In the genomic region with DNA sequence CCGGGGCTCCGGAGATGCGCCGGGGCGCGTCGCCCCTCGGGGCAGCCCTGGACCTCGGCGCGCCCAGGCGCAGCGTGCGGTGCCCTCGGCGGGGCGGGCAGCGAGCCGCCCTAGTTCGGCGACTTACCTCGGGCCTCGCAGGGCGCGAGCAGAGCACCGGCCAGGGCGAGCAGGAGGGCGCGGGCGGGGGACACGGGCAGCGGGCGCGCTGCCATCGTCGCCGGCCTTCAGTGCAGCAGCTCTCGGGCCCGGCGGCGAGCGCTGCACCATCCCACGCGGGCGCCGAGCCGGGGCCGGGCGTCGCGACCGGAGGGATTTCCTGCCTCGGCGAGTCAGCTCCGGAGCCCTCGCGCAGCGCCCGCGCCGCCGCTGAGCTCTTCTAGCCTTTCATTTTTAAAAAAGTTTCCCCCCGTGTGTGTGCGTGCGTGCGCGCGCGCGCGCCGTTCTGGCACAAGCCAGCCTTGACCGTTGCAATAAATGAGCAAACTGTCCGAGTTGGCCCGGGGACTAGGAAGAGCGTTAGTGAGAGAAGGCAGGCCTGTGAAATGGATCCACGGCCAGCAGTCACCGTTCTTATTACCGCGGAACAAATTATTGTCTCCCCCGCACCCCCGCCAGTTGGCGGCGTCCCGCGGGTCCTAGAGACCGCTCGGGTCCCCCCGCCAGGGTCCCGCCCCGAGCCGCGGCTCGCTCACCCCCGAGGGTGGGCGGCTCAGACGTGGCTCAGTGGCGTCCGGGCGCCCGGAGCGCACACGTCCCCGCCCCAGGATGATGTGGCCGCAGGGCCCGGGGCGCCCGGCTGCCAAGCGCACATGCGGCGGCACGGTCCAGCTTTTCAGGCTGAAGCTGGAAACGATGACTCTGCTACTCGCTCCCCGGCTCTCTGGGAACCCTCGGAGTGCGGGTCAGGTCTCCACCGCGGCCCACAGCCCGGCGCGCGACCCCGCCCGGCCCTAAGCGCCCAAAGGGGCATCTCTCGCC, we compare ENCODE assay signal across 8 cellular contexts. TPM values are rescaled to one million over a fixed set of nuclear protein-coding genes. Genes with fewer than 3 reads are reported as not detected.
DNase-seq lines count a peak whose midpoint lies in the region; ATAC-seq and TF ChIP-seq lines count a peak whose summit lies in the region.

Gene ADAM12, minus strand, starts transcription at position 547 of the 981 bp plus-strand sequence. Its CDS starts 332 bp downstream, at position 215.

- no peak for TF ChIP-seq CTCF in sigmoid colon (IDR thresholded peaks at IDR 0.05)

- H3K4me3 ChIP-seq in iPS DF 6.9 (ENCODE audit: low read length), result peak within 1 kb of the TSS; percentile 77
- H3K4me3 ChIP-seq in sigmoid colon, result peak within 1 kb of the TSS; percentile 21 to 53 (median 48)

- ATAC-seq in GM21723 (IDR thresholded peaks at IDR 0.05; ENCODE audit: unreplicated experiment) (no peak), HG02623 (IDR thresholded peaks at IDR 0.05; ENCODE audit: unreplicated experiment) (no peak)

- no peak within 1 kb of the TSS for H3K27ac ChIP-seq in iPS DF 6.9 (ENCODE audit: low read length)
- peak within 1 kb of the TSS in 2 of 4 donors; percentile 26 to 34 for H3K27ac ChIP-seq in sigmoid colon

- WGBS in iPS DF 6.9 (ENCODE audit: insufficient coverage, insufficient read length), result no CpG with 5 or more reads among the region's 127 CpGs
- 4% methylated on average over 127 of the region's 127 CpGs for WGBS in sigmoid colon, 2 donors

- peak; percentile 74 for DNase-seq in activated effector memory CD4-positive, alpha-beta T cell treated with anti-CD3 and anti-CD28 coated beads, Interleukin-2, amount 50 U/mL, for 16 hours
- no peak for DNase-seq in activated effector memory CD4-positive, alpha-beta T cell treated with Interleukin-2 at 50 U/mL for 16 hours
- DNase-seq in astrocyte of the hippocampus (ENCODE audit: low read depth, low spot score) (peak; percentile 84), iPS DF 6.9 (ENCODE audit: low read depth, low spot score) (no peak), sigmoid colon (peak; percentile 80)
- DNase-seq in stimulated activated CD4-positive, alpha-beta T cell treated with anti-CD3 and anti-CD28 coated beads, Interleukin-4, amount 100 ng/mL, for 4 hours, result no peak

- TF ChIP-seq EP300 in sigmoid colon (IDR thresholded peaks at IDR 0.05), result no peak

- H3K27me3 ChIP-seq in iPS DF 6.9 (ENCODE audit: control insufficient read depth, insufficient read depth, low read length), result peaks cover 20% of the 10 kb centered on the region; the same call in 1 of the 2 replicates
- H3K27me3 ChIP-seq in sigmoid colon, result peaks cover 13 to 45% (median 17%) of the 10 kb centered on the region in 3 donors

- H3K36me3 ChIP-seq in iPS DF 6.9 (ENCODE audit: control insufficient read depth, insufficient read depth, low read length), result no peaks in the 10 kb centered on the region; the same call in 1 of the 2 replicates
- H3K36me3 ChIP-seq in sigmoid colon, result no peaks in the 10 kb centered on the region

- TF ChIP-seq POLR2A in sigmoid colon (IDR thresholded peaks at IDR 0.05), result no peak

- H3K9me3 ChIP-seq in iPS DF 6.9 (ENCODE audit: control insufficient read depth, insufficient read depth, low read length), result no peaks in the 10 kb centered on the region
- H3K9me3 ChIP-seq in sigmoid colon, result no peaks in the 10 kb centered on the region

- intact Hi-C loops in sigmoid colon (cut with DNase I), result loop anchor here (10.0 kb wide), 1 partner anchor 403 kb away; no protein-coding TSS in a partner anchor

- H3K4me1 ChIP-seq in iPS DF 6.9 (ENCODE audit: control insufficient read depth, insufficient read depth, low read length) (no peaks in the 10 kb centered on the region; the same call in 1 of the 2 replicates), sigmoid colon (peaks cover 0 to 20% (median 19%) of the 10 kb centered on the region in 4 donors)

RNA-seq across cellular contexts. Expression of gene ADAM12, which starts in this region (rescaled TPM):
- under 1 TPM; 0.14 to 0.82 (median 0.46) TPM for total RNA-seq in sigmoid colon
- under 1 TPM in 2 of 3 donors, not detected in 1; under 0.01 to 0.80 TPM for polyA plus RNA-seq in sigmoid colon

Comparison
In these comparisons a context has a peak if more than half of its experiments do, and no peak if none do; other contexts are left out.
1. DNase-seq: peak in activated effector memory CD4-positive, alpha-beta T cell treated with anti-CD3 and anti-CD28 coated beads, Interleukin-2, amount 50 U/mL, for 16 hours (single experiment) and astrocyte of the hippocampus (single experiment); none in activated effector memory CD4-positive, alpha-beta T cell treated with Interleukin-2 at 50 U/mL for 16 hours (single experiment), iPS DF 6.9 (single experiment) and stimulated activated CD4-positive, alpha-beta T cell treated with anti-CD3 and anti-CD28 coated beads, Interleukin-4, amount 100 ng/mL, for 4 hours (0 of 2).
2. Peak in DNase-seq and H3K4me3 ChIP-seq in sigmoid colon; RNA of the gene not detected or under 1 TPM.